In genomic region chr11:62712413-62712812, GRCh38 we compare ENCODE assay signal across 11 cellular contexts. TPM values are rescaled to one million over a fixed set of nuclear protein-coding genes. Genes with fewer than 3 reads are reported as not detected.
A peak's percentile ranks its signal among the peaks of the same experiment; 100 is the strongest.
DNase-seq lines count a peak whose midpoint lies in the region; ATAC-seq and TF ChIP-seq lines count a peak whose summit lies in the region.
"Had no signal": no experiment of that assay in that cellular context is flagged by ENCODE, and none has a peak within 500 bp of the region (broad histone marks: within the 10 kb centered on the region; RNA-seq: fewer than 3 reads in every experiment).

No MANE protein-coding gene starts in this region.

- H3K79me2 ChIP-seq in smooth muscle cell (ENCODE audit: low read depth): peaks cover 10% of the 10 kb centered on the region

- peaks cover 64% of the 10 kb centered on the region for H3F3A ChIP-seq in smooth muscle cell (ENCODE audit: low read depth)

- no peaks in the 10 kb centered on the region for H3K9me3 Mint-ChIP-seq in activated T-cell treated with anti-CD3 and anti-CD28 coated beads, Interleukin-2, amount 50 U/mL, for 72 hours

- no peaks in the 10 kb centered on the region for H4K20me1 ChIP-seq in smooth muscle cell (ENCODE audit: low read depth)

- H3K27ac Mint-ChIP-seq in activated T-cell treated with anti-CD3 and anti-CD28 coated beads, Interleukin-2, amount 50 U/mL, for 72 hours: peak overlapping the region; percentile 98

- no peak for TF ChIP-seq POLR2A in adrenal gland (IDR thresholded peaks at IDR 0.05)

- H3K4me3 ChIP-seq in adrenal gland: no peak overlapping the region
- H3K4me3 ChIP-seq in smooth muscle cell: no peak overlapping the region

- peaks cover 0 to 23% of the 10 kb centered on the region in 2 donors for H3K36me3 Mint-ChIP-seq in activated T-cell treated with anti-CD3 and anti-CD28 coated beads, Interleukin-2, amount 50 U/mL, for 72 hours (ENCODE audit: insufficient read depth in 2 of 2)

- H3K27ac ChIP-seq in adrenal gland (peak overlapping the region in 4 of 5 donors; percentile 9 to 84 (median 72)), smooth muscle cell (ENCODE audit: low read depth) (peak overlapping the region; percentile 11)

- H3K4me1 ChIP-seq in adrenal gland (replicated peaks in 1 of 2) (peaks cover 33 to 36% of the 10 kb centered on the region in 2 donors), smooth muscle cell (ENCODE audit: low read depth) (peaks cover 19% of the 10 kb centered on the region)

- no peak overlapping the region for H2AFZ ChIP-seq in smooth muscle cell (ENCODE audit: low read depth)

- peaks cover 69% of the 10 kb centered on the region for H3K4me1 Mint-ChIP-seq in activated T-cell treated with anti-CD3 and anti-CD28 coated beads, Interleukin-2, amount 50 U/mL, for 72 hours (ENCODE audit: low read depth)

- no peak overlapping the region for H3K9ac ChIP-seq in smooth muscle cell (ENCODE audit: low read depth)

- H3K4me2 ChIP-seq in smooth muscle cell: no peak overlapping the region

- intact Hi-C loops in adrenal gland (cut with DNase I): no loop called here

- peak overlapping the region; percentile 59 to 85 for H3K4me3 Mint-ChIP-seq in activated T-cell treated with anti-CD3 and anti-CD28 coated beads, Interleukin-2, amount 50 U/mL, for 72 hours

- 86 to 93% (median 91%) methylated on average over 4 of the region's 4 CpGs for WGBS in adrenal gland, 4 donors
- 97% methylated on average over 4 of the region's 4 CpGs for WGBS in smooth muscle cell (ENCODE audit: low lambda C conversion rate)

- H3K27me3 ChIP-seq in adrenal gland (no peaks in the 10 kb centered on the region), smooth muscle cell (ENCODE audit: low read depth) (no peaks in the 10 kb centered on the region)

- no peaks in the 10 kb centered on the region for H3K27me3 Mint-ChIP-seq in activated T-cell treated with anti-CD3 and anti-CD28 coated beads, Interleukin-2, amount 50 U/mL, for 72 hours (ENCODE audit: low read depth)

- DNase-seq in activated T-cell treated with anti-CD3 and anti-CD28 coated beads, Interleukin-2, amount 50 U/mL, for 72 hours: no peak
- DNase-seq in activated T-cell treated with anti-CD3 and anti-CD28 coated beads for 4 hours (no peak), adrenal gland (peak in 1 of 7 donors; percentile 11), smooth muscle cell (lab: John Stamatoyannopoulos, UW; ENCODE audit: unreplicated experiment) (no peak), middle frontal gyrus (ENCODE audit: extremely low spot score, low spot score) (no peak)
- no peak for DNase-seq in effector CD8-positive, alpha-beta T cell (lab: John Stamatoyannopoulos, UW)
- DNase-seq: activated CD8-positive, alpha-beta memory T cell treated with anti-CD3 and anti-CD28 coated beads, Interleukin-2, amount 50 U/mL, for 4 hours; head of caudate nucleus; NCI-H446 treated with DMSO at 0.1 percent for 48 hours; stimulated activated CD4-positive, alpha-beta T cell treated with anti-CD3 and anti-CD28 coated beads, Interleukin-12 subunit alpha, Interleukin-12 subunit beta, amount 100 ng/mL, for 4 hours had no signal

- no peak for TF ChIP-seq CTCF in adrenal gland (IDR thresholded peaks at IDR 0.05)
- no peak for TF ChIP-seq CTCF in smooth muscle cell (IDR thresholded peaks at IDR 0.05; ENCODE audit: borderline replicate concordance, insufficient read depth, poor library complexity, severe bottlenecking)

- H3K9me3 ChIP-seq in adrenal gland (replicated peaks in 1 of 3) (no peaks in the 10 kb centered on the region), smooth muscle cell (replicated peaks; ENCODE audit: low read depth) (no peaks in the 10 kb centered on the region)

- no peak for ATAC-seq in activated T-cell treated with anti-CD3 and anti-CD28 coated beads, Interleukin-2, amount 50 U/mL, for 72 hours (replicated peaks in 1 of 2)

- H3K36me3 ChIP-seq in adrenal gland (replicated peaks in 1 of 2) (peaks cover 0 to 68% of the 10 kb centered on the region in 2 donors), smooth muscle cell (ENCODE audit: low read depth) (no peaks in the 10 kb centered on the region)

RNA-seq across cellular contexts. Expression of gene GNG3, which starts 4.9 kb away (rescaled TPM):
- total RNA-seq in activated T-cell treated with anti-CD3 and anti-CD28 coated beads, Interleukin-2, amount 50 U/mL, for 72 hours: not detected
- 1 to 10 TPM in 2 of 8 donors, under 1 TPM in 4, not detected in 2; 0.39 to 3.2 (median 0.94) TPM for total RNA-seq in adrenal gland
- polyA plus RNA-seq in adrenal gland: 10 to 100 TPM in 1 of 3 donors, 1 to 10 TPM in 2; 4.1 to 15.7 (median 6.4) TPM
- total RNA-seq in smooth muscle cell: 0.18 TPM in 1 of 2 replicates, not detected in the other
- 0.18 and 1.2 TPM in 2 replicates for polyA plus RNA-seq in smooth muscle cell
- total RNA-seq: mononuclear cell had no signal

RNA-seq across cellular contexts. Expression of gene BSCL2, which starts 5.2 kb away (rescaled TPM):
- 10 to 100 TPM; 38.4 to 40.7 TPM for total RNA-seq in activated T-cell treated with anti-CD3 and anti-CD28 coated beads, Interleukin-2, amount 50 U/mL, for 72 hours
- 100 to 1,000 TPM in 5 of 8 donors, 10 to 100 TPM in 3; 77.6 to 185 (median 105) TPM for total RNA-seq in adrenal gland
- 100 to 1,000 TPM; 134 to 653 (median 440) TPM for polyA plus RNA-seq in adrenal gland
- 76.4 and 79.7 TPM in 2 replicates for total RNA-seq in smooth muscle cell
- polyA plus RNA-seq in smooth muscle cell: 115 and 123 TPM in 2 replicates

RNA-seq across cellular contexts. Expression of gene HNRNPUL2, which starts 14.8 kb away (rescaled TPM):
- total RNA-seq in activated T-cell treated with anti-CD3 and anti-CD28 coated beads, Interleukin-2, amount 50 U/mL, for 72 hours: 10 to 100 TPM; 56.7 to 66.8 TPM
- total RNA-seq in adrenal gland (10 to 100 TPM; 10.3 to 34.5 (median 20.2) TPM), smooth muscle cell (14.3 and 19.4 TPM in 2 replicates)
- polyA plus RNA-seq in adrenal gland (10 to 100 TPM; 23.8 to 40.2 (median 38.1) TPM), smooth muscle cell (3.6 and 4.5 TPM in 2 replicates)

RNA-seq across cellular contexts. Expression of gene TTC9C, which starts 15.9 kb away (rescaled TPM):
- total RNA-seq in activated T-cell treated with anti-CD3 and anti-CD28 coated beads, Interleukin-2, amount 50 U/mL, for 72 hours: 10 to 100 TPM; 67.3 to 68.9 TPM
- total RNA-seq in adrenal gland: 10 to 100 TPM; 10.7 to 32.6 (median 24.2) TPM
- polyA plus RNA-seq in adrenal gland: 10 to 100 TPM; 36.7 to 93.9 (median 46.3) TPM
- 20.1 and 53.0 TPM in 2 replicates for total RNA-seq in smooth muscle cell
- 46.9 and 49.3 TPM in 2 replicates for polyA plus RNA-seq in smooth muscle cell

RNA-seq across cellular contexts. Expression of gene LRRN4CL, which starts 23.1 kb away (rescaled TPM):
- total RNA-seq in activated T-cell treated with anti-CD3 and anti-CD28 coated beads, Interleukin-2, amount 50 U/mL, for 72 hours: under 1 TPM; 0.12 to 0.38 TPM
- total RNA-seq in adrenal gland (10 to 100 TPM in 6 of 8 donors, 1 to 10 TPM in 2; 6.5 to 29.9 (median 14.7) TPM), smooth muscle cell (0.76 and 1.3 TPM in 2 replicates)
- polyA plus RNA-seq in adrenal gland (1 to 10 TPM; 5.7 to 9.3 (median 6.4) TPM), smooth muscle cell (not detected in 2 replicates)
- total RNA-seq: mononuclear cell had no signal
